1 cellular context compared by ENCODE assay signal in genomic region chr9:72540348-72540873, GRCh38.
TF ChIP-seq lines count a peak whose summit lies in the region.

No MANE protein-coding gene starts in this region.

TF ChIP-seq in K562, 482 proteins besides CTCF, POLR2A, EP300 and RAD21 (continued from another document and continues in another):
- TF ChIP-seq, protein P1, sequence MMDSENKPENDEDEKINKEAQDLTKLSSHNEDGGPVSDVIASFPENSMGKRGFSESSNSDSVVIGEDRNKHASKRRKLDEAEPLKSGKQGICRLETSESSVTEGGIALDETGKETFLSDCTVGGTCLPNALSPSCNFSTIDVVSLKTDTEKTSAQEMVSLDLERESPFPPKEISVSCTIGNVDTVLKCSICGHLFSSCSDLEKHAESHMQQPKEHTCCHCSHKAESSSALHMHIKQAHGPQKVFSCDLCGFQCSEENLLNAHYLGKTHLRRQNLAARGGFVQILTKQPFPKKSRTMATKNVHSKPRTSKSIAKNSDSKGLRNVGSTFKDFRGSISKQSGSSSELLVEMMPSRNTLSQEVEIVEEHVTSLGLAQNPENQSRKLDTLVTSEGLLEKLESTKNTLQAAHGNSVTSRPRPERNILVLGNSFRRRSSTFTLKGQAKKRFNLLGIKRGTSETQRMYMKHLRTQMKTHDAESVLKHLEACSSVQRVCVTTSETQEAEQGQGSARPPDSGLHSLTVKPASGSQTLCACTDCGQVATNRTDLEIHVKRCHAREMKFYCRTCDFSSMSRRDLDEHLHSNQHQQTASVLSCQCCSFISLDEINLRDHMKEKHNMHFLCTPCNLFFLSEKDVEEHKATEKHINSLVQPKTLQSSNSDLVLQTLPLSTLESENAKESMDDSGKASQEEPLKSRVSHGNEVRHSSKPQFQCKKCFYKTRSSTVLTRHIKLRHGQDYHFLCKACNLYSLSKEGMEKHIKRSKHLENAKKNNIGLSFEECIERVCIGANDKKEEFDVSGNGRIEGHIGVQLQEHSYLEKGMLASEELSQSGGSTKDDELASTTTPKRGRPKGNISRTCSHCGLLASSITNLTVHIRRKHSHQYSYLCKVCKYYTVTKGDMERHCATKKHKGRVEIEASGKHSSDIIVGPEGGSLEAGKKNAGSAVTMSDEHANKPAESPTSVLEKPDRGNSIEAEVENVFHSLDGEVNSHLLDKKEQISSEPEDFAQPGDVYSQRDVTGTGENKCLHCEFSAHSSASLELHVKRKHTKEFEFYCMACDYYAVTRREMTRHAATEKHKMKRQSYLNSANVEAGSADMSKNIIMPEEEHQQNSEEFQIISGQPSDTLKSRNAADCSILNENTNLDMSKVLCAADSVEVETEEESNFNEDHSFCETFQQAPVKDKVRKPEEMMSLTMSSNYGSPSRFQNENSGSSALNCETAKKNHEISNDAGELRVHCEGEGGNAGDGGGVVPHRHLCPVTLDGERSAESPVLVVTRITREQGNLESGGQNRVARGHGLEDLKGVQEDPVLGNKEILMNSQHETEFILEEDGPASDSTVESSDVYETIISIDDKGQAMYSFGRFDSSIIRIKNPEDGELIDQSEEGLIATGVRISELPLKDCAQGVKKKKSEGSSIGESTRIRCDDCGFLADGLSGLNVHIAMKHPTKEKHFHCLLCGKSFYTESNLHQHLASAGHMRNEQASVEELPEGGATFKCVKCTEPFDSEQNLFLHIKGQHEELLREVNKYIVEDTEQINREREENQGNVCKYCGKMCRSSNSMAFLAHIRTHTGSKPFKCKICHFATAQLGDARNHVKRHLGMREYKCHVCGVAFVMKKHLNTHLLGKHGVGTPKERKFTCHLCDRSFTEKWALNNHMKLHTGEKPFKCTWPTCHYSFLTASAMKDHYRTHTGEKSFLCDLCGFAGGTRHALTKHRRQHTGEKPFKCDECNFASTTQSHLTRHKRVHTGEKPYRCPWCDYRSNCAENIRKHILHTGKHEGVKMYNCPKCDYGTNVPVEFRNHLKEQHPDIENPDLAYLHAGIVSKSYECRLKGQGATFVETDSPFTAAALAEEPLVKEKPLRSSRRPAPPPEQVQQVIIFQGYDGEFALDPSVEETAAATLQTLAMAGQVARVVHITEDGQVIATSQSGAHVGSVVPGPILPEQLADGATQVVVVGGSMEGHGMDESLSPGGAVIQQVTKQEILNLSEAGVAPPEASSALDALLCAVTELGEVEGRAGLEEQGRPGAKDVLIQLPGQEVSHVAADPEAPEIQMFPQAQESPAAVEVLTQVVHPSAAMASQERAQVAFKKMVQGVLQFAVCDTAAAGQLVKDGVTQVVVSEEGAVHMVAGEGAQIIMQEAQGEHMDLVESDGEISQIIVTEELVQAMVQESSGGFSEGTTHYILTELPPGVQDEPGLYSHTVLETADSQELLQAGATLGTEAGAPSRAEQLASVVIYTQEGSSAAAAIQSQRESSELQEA (IDR thresholded peaks at IDR 0.05; ENCODE audit: low read depth): no peak
- TF ChIP-seq SRF (CRISPR knock-in tag; IDR thresholded peaks at IDR 0.05) (no peak), TSC22D4 (tag; IDR thresholded peaks at IDR 0.05) (no peak), ADNP (tag; IDR thresholded peaks at IDR 0.05) (0 out of 2 replicates have a peak, but pooled peaks have one; percentile 39), HDGF (IDR thresholded peaks at IDR 0.05) (0 out of 2 replicates have a peak, but pooled peaks have one; percentile 42), MAFF (IDR thresholded peaks at IDR 0.05; ENCODE audit: low read length) (peak; percentile 58), ZNF324 (CRISPR knock-in tag; IDR thresholded peaks at IDR 0.05) (no peak), ZNF639 (CRISPR knock-in tag; conservative IDR thresholded peaks at IDR 0.05 in 1 of 2, IDR thresholded peaks at IDR 0.05 in 1 of 2) (no peak), YY1 (IDR thresholded peaks at IDR 0.05; ENCODE audit: borderline replicate concordance in 1 of 3, control insufficient read depth in 1 of 3, extremely low read depth in 1 of 3, insufficient read depth in 3 of 3, insufficient read length in 1 of 3, insufficient replicate concordance in 2 of 3, low read depth in 1 of 3, low read length in 2 of 3) (no peak), SRSF9 (IDR thresholded peaks at IDR 0.05; ENCODE audit: borderline replicate concordance, low read depth, low read length) (no peak), XRCC3 (IDR thresholded peaks at IDR 0.05) (no peak), NFIC (IDR thresholded peaks at IDR 0.05) (peak; percentile 28), SNIP1 (IDR thresholded peaks at IDR 0.05; ENCODE audit: low read depth) (no peak), BCOR (IDR thresholded peaks at IDR 0.05) (peak; percentile 94), MYBL2 (IDR thresholded peaks at IDR 0.05; ENCODE audit: low read depth) (no peak), MYBL2 (CRISPR knock-in tag; IDR thresholded peaks at IDR 0.05; ENCODE audit: borderline replicate concordance) (no peak), ARNT (IDR thresholded peaks at IDR 0.05) (0 out of 4 replicates have a peak, but pooled peaks of 1 of the 2 experiments have one; percentile 20), ESRRA (IDR thresholded peaks at IDR 0.05; ENCODE audit: borderline replicate concordance, low read depth) (peak; percentile 26; the same call in 1 of the 2 replicates), CBX3 (IDR thresholded peaks at IDR 0.05; ENCODE audit: borderline replicate concordance in 1 of 2, low read length in 2 of 2) (peak in 1 of 2 experiments; percentile 76; a peak in 1 of 3 replicates), MAFK (IDR thresholded peaks at IDR 0.05; ENCODE audit: low read length) (peak; percentile 30; the same call in 1 of the 2 replicates), ZFP91 (CRISPR knock-in tag; IDR thresholded peaks at IDR 0.05) (no peak), ZNF778 (CRISPR knock-in tag; IDR thresholded peaks at IDR 0.05) (no peak), TRIM24 (IDR thresholded peaks at IDR 0.05) (no peak), ZNF57 (CRISPR knock-in tag; IDR thresholded peaks at IDR 0.05) (no peak), RAD51 (IDR thresholded peaks at IDR 0.05; ENCODE audit: borderline replicate concordance, low read depth) (peak; percentile 14; the same call in 1 of the 2 replicates), TGIF2 (CRISPR knock-in tag; IDR thresholded peaks at IDR 0.05) (no peak), MIER1 (IDR thresholded peaks at IDR 0.05; ENCODE audit: low read depth) (0 out of 2 replicates have a peak, but pooled peaks have one; percentile 35), ZNF121 (CRISPR knock-in tag; conservative IDR thresholded peaks at IDR 0.05) (no peak)
- TF ChIP-seq, protein P2, sequence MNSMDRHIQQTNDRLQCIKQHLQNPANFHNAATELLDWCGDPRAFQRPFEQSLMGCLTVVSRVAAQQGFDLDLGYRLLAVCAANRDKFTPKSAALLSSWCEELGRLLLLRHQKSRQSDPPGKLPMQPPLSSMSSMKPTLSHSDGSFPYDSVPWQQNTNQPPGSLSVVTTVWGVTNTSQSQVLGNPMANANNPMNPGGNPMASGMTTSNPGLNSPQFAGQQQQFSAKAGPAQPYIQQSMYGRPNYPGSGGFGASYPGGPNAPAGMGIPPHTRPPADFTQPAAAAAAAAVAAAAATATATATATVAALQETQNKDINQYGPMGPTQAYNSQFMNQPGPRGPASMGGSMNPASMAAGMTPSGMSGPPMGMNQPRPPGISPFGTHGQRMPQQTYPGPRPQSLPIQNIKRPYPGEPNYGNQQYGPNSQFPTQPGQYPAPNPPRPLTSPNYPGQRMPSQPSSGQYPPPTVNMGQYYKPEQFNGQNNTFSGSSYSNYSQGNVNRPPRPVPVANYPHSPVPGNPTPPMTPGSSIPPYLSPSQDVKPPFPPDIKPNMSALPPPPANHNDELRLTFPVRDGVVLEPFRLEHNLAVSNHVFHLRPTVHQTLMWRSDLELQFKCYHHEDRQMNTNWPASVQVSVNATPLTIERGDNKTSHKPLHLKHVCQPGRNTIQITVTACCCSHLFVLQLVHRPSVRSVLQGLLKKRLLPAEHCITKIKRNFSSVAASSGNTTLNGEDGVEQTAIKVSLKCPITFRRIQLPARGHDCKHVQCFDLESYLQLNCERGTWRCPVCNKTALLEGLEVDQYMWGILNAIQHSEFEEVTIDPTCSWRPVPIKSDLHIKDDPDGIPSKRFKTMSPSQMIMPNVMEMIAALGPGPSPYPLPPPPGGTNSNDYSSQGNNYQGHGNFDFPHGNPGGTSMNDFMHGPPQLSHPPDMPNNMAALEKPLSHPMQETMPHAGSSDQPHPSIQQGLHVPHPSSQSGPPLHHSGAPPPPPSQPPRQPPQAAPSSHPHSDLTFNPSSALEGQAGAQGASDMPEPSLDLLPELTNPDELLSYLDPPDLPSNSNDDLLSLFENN (IDR thresholded peaks at IDR 0.05; ENCODE audit: low read depth in 2 of 2, low read length in 2 of 2): no peak
- TF ChIP-seq, protein P3, sequence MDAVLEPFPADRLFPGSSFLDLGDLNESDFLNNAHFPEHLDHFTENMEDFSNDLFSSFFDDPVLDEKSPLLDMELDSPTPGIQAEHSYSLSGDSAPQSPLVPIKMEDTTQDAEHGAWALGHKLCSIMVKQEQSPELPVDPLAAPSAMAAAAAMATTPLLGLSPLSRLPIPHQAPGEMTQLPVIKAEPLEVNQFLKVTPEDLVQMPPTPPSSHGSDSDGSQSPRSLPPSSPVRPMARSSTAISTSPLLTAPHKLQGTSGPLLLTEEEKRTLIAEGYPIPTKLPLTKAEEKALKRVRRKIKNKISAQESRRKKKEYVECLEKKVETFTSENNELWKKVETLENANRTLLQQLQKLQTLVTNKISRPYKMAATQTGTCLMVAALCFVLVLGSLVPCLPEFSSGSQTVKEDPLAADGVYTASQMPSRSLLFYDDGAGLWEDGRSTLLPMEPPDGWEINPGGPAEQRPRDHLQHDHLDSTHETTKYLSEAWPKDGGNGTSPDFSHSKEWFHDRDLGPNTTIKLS (IDR thresholded peaks at IDR 0.05; ENCODE audit: borderline replicate concordance, low read depth): no peak
- TF ChIP-seq, protein P4, sequence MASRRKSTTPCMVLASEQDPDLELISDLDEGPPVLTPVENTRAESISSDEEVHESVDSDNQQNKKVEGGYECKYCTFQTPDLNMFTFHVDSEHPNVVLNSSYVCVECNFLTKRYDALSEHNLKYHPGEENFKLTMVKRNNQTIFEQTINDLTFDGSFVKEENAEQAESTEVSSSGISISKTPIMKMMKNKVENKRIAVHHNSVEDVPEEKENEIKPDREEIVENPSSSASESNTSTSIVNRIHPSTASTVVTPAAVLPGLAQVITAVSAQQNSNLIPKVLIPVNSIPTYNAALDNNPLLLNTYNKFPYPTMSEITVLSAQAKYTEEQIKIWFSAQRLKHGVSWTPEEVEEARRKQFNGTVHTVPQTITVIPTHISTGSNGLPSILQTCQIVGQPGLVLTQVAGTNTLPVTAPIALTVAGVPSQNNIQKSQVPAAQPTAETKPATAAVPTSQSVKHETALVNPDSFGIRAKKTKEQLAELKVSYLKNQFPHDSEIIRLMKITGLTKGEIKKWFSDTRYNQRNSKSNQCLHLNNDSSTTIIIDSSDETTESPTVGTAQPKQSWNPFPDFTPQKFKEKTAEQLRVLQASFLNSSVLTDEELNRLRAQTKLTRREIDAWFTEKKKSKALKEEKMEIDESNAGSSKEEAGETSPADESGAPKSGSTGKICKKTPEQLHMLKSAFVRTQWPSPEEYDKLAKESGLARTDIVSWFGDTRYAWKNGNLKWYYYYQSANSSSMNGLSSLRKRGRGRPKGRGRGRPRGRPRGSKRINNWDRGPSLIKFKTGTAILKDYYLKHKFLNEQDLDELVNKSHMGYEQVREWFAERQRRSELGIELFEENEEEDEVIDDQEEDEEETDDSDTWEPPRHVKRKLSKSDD (conservative IDR thresholded peaks at IDR 0.05; ENCODE audit: low read length): no peak
- TF ChIP-seq, protein P5, sequence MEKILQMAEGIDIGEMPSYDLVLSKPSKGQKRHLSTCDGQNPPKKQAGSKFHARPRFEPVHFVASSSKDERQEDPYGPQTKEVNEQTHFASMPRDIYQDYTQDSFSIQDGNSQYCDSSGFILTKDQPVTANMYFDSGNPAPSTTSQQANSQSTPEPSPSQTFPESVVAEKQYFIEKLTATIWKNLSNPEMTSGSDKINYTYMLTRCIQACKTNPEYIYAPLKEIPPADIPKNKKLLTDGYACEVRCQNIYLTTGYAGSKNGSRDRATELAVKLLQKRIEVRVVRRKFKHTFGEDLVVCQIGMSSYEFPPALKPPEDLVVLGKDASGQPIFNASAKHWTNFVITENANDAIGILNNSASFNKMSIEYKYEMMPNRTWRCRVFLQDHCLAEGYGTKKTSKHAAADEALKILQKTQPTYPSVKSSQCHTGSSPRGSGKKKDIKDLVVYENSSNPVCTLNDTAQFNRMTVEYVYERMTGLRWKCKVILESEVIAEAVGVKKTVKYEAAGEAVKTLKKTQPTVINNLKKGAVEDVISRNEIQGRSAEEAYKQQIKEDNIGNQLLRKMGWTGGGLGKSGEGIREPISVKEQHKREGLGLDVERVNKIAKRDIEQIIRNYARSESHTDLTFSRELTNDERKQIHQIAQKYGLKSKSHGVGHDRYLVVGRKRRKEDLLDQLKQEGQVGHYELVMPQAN (IDR thresholded peaks at IDR 0.05; ENCODE audit: borderline replicate concordance): no peak
- TF ChIP-seq, protein P6, sequence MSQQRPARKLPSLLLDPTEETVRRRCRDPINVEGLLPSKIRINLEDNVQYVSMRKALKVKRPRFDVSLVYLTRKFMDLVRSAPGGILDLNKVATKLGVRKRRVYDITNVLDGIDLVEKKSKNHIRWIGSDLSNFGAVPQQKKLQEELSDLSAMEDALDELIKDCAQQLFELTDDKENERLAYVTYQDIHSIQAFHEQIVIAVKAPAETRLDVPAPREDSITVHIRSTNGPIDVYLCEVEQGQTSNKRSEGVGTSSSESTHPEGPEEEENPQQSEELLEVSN (IDR thresholded peaks at IDR 0.05; ENCODE audit: borderline replicate concordance in 1 of 2, extremely low read depth in 1 of 2, insufficient read depth in 1 of 2, insufficient read length in 1 of 2, low read depth in 1 of 2, low read length in 1 of 2, poor library complexity in 1 of 2, severe bottlenecking in 1 of 2): peak; percentile 15 to 58
- TF ChIP-seq, protein P7, sequence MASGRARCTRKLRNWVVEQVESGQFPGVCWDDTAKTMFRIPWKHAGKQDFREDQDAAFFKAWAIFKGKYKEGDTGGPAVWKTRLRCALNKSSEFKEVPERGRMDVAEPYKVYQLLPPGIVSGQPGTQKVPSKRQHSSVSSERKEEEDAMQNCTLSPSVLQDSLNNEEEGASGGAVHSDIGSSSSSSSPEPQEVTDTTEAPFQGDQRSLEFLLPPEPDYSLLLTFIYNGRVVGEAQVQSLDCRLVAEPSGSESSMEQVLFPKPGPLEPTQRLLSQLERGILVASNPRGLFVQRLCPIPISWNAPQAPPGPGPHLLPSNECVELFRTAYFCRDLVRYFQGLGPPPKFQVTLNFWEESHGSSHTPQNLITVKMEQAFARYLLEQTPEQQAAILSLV (tag; IDR thresholded peaks at IDR 0.05): no peak
